1 cellular context compared by ENCODE assay signal in genomic region chr1:163174524-163175437, GRCh38.
A peak's percentile ranks its signal among the peaks of the same experiment; 100 is the strongest.
TF ChIP-seq lines count a peak whose summit lies in the region.

No MANE protein-coding gene starts in this region.

TF ChIP-seq in SK-N-SH, 30 proteins besides CTCF, POLR2A, EP300 and RAD21 (continued from another document):
- TF ChIP-seq, protein P1, sequence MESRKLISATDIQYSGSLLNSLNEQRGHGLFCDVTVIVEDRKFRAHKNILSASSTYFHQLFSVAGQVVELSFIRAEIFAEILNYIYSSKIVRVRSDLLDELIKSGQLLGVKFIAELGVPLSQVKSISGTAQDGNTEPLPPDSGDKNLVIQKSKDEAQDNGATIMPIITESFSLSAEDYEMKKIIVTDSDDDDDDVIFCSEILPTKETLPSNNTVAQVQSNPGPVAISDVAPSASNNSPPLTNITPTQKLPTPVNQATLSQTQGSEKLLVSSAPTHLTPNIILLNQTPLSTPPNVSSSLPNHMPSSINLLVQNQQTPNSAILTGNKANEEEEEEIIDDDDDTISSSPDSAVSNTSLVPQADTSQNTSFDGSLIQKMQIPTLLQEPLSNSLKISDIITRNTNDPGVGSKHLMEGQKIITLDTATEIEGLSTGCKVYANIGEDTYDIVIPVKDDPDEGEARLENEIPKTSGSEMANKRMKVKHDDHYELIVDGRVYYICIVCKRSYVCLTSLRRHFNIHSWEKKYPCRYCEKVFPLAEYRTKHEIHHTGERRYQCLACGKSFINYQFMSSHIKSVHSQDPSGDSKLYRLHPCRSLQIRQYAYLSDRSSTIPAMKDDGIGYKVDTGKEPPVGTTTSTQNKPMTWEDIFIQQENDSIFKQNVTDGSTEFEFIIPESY (IDR thresholded peaks at IDR 0.05; ENCODE audit: borderline replicate concordance, low read depth): no peak
- TF ChIP-seq TAF1 (IDR thresholded peaks at IDR 0.05; ENCODE audit: borderline replicate concordance, low read depth, low read length) (0 out of 2 replicates have a peak, but pooled peaks have one; percentile 15), JUND (IDR thresholded peaks at IDR 0.05) (no peak), IRF3 (IDR thresholded peaks at IDR 0.05; ENCODE audit: low read depth, low read length) (no peak), RCOR1 (IDR thresholded peaks at IDR 0.05; ENCODE audit: low read length) (peak; percentile 56; the same call in 1 of the 2 replicates), ELF1 (IDR thresholded peaks at IDR 0.05) (no peak), EZH2phosphoT487 (IDR thresholded peaks at IDR 0.05; ENCODE audit: borderline replicate concordance, low read depth) (no peak), SMC3 (IDR thresholded peaks at IDR 0.05; ENCODE audit: low read depth, low read length) (peak; percentile 87), USF2 (IDR thresholded peaks at IDR 0.05; ENCODE audit: borderline replicate concordance, low read depth, low read length) (no peak), RXRA (IDR thresholded peaks at IDR 0.05; ENCODE audit: borderline replicate concordance, low read depth) (no peak), FOXJ3 (CRISPR knock-in tag; IDR thresholded peaks at IDR 0.05) (peak; percentile 48; the same call in 1 of the 2 replicates), FOSL2 (IDR thresholded peaks at IDR 0.05; ENCODE audit: borderline replicate concordance, low read depth) (no peak), NRF1 (IDR thresholded peaks at IDR 0.05; ENCODE audit: low read depth, low read length) (no peak), USF1 (IDR thresholded peaks at IDR 0.05; ENCODE audit: borderline replicate concordance, low read depth) (no peak), RFX5 (IDR thresholded peaks at IDR 0.05; ENCODE audit: low read length) (no peak), CHD2 (IDR thresholded peaks at IDR 0.05; ENCODE audit: low read length, partially characterized antibody) (peak; percentile 39), MAX (IDR thresholded peaks at IDR 0.05; ENCODE audit: low read depth) (peak; percentile 56; the same call in 1 of the 2 replicates), FOXM1 (IDR thresholded peaks at IDR 0.05; ENCODE audit: low read depth) (no peak), TEAD4 (IDR thresholded peaks at IDR 0.05; ENCODE audit: borderline replicate concordance, insufficient read depth) (no peak), SIN3A (IDR thresholded peaks at IDR 0.05; ENCODE audit: borderline replicate concordance, low read depth, low read length) (peak; percentile 51; the same call in 1 of the 2 replicates), TCF12 (IDR thresholded peaks at IDR 0.05) (no peak; the same call in 1 of the 2 replicates), MXI1 (IDR thresholded peaks at IDR 0.05; ENCODE audit: low read depth, low read length) (peak; percentile 12; the same call in 1 of the 2 replicates), YY1 (IDR thresholded peaks at IDR 0.05; ENCODE audit: low read depth) (no peak), POLR2AphosphoS5 (IDR thresholded peaks at IDR 0.05; ENCODE audit: low read depth, low read length) (no peak), GATA2 (CRISPR knock-in tag; IDR thresholded peaks at IDR 0.05) (peak; percentile 86), MEF2A (IDR thresholded peaks at IDR 0.05; ENCODE audit: borderline replicate concordance, low read depth) (no peak)
- TF ChIP-seq, protein P2, sequence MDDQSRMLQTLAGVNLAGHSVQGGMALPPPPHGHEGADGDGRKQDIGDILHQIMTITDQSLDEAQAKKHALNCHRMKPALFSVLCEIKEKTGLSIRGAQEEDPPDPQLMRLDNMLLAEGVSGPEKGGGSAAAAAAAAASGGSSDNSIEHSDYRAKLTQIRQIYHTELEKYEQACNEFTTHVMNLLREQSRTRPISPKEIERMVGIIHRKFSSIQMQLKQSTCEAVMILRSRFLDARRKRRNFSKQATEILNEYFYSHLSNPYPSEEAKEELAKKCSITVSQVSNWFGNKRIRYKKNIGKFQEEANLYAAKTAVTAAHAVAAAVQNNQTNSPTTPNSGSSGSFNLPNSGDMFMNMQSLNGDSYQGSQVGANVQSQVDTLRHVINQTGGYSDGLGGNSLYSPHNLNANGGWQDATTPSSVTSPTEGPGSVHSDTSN (IDR thresholded peaks at IDR 0.05): no peak
- TF ChIP-seq, protein P3, sequence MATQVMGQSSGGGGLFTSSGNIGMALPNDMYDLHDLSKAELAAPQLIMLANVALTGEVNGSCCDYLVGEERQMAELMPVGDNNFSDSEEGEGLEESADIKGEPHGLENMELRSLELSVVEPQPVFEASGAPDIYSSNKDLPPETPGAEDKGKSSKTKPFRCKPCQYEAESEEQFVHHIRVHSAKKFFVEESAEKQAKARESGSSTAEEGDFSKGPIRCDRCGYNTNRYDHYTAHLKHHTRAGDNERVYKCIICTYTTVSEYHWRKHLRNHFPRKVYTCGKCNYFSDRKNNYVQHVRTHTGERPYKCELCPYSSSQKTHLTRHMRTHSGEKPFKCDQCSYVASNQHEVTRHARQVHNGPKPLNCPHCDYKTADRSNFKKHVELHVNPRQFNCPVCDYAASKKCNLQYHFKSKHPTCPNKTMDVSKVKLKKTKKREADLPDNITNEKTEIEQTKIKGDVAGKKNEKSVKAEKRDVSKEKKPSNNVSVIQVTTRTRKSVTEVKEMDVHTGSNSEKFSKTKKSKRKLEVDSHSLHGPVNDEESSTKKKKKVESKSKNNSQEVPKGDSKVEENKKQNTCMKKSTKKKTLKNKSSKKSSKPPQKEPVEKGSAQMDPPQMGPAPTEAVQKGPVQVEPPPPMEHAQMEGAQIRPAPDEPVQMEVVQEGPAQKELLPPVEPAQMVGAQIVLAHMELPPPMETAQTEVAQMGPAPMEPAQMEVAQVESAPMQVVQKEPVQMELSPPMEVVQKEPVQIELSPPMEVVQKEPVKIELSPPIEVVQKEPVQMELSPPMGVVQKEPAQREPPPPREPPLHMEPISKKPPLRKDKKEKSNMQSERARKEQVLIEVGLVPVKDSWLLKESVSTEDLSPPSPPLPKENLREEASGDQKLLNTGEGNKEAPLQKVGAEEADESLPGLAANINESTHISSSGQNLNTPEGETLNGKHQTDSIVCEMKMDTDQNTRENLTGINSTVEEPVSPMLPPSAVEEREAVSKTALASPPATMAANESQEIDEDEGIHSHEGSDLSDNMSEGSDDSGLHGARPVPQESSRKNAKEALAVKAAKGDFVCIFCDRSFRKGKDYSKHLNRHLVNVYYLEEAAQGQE (IDR thresholded peaks at IDR 0.05; ENCODE audit: low read depth, low read length): 0 out of 2 replicates have a peak, but pooled peaks have one; percentile 35
TF ChIP-seq in SK-N-SH: peak in this region for 10.
